Comparison of ENCODE assay signal across 8 cellular contexts in the genomic region with DNA sequence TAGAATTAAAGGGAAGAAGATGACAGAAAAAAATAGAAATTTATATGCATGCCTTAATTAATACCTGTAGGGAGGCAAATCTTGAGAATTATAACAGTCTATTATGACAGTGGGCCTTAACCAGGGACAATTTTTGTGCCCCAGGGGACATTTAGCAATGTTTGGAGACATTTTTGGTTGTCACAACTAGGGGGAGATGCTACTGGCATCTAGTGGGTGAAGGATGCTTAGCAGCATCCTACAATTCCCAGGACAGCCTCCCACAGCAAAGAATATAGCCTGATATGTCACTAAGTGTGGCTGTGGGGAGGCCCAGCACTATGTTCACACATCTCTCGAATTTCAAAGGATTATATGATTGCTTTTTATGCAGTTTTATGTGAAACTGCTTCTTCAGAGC. TPM values are rescaled to one million over a fixed set of nuclear protein-coding genes. Genes with fewer than 3 reads are reported as not detected.
DNase-seq lines count a peak whose midpoint lies in the region; ATAC-seq and TF ChIP-seq lines count a peak whose summit lies in the region.

No MANE protein-coding gene starts in this region.

- H2AK9ac ChIP-seq in IMR-90 (replicated peaks; ENCODE audit: low read depth, low read length, poor library complexity), result no peak overlapping the region

- POLR2A ChIA-PET in IMR-90 (lab: Charles Lee; ENCODE audit: unreplicated experiment), result no interaction called here
- POLR2A ChIA-PET in activated CD8-positive, alpha-beta T cell treated with anti-CD3 and anti-CD28 coated beads for 36 hours (lab: Charles Lee), result interaction anchor here (0.6 kb wide), 1 partner anchor 57 kb away, joined by 4 read pairs; no protein-coding TSS in a partner anchor

- no peak overlapping the region for H3K56ac ChIP-seq in IMR-90 (ENCODE audit: extremely low read depth, insufficient read depth, low read length)

- H3K14ac ChIP-seq in IMR-90 (replicated peaks; ENCODE audit: low read depth, low read length), result no peak overlapping the region

- no peak overlapping the region for H3K4me3 ChIP-seq in IMR-90 (ENCODE audit: insufficient read depth, low read depth, low read length)

- H3K4me1 ChIP-seq in IMR-90 (ENCODE audit: control insufficient read depth, insufficient read depth, low read length), result no peaks in the 10 kb centered on the region

- no peak overlapping the region for H3K9ac ChIP-seq in IMR-90 (ENCODE audit: low read depth, low read length)

- H3K23ac ChIP-seq in IMR-90 (ENCODE audit: low read depth, low read length), result no peak overlapping the region

- no peak overlapping the region for H2BK120ac ChIP-seq in IMR-90 (ENCODE audit: low read depth, low read length)

- peak overlapping the region; percentile 90 for H3K27ac Mint-ChIP-seq in activated CD8-positive, alpha-beta T cell treated with anti-CD3 and anti-CD28 coated beads for 36 hours

- no peaks in the 10 kb centered on the region for H3K36me3 ChIP-seq in IMR-90 (ENCODE audit: control insufficient read depth, insufficient read depth, low read length)

- H2AFZ ChIP-seq in IMR-90 (replicated peaks; ENCODE audit: low read length, poor library complexity), result no peak overlapping the region

- no peak overlapping the region for H3K27ac ChIP-seq in IMR-90 (ENCODE audit: insufficient read depth, low read length)

- H3K9me3 ChIP-seq in IMR-90 (ENCODE audit: control insufficient read depth, insufficient read depth, low read length), result no peaks in the 10 kb centered on the region

- ATAC-seq in IMR-90 (ENCODE audit: low read depth), result peak; percentile 54
- ATAC-seq in activated CD8-positive, alpha-beta T cell treated with anti-CD3 and anti-CD28 coated beads for 36 hours, result peak; percentile 31
- no peak for ATAC-seq in HG02588 (IDR thresholded peaks at IDR 0.05; ENCODE audit: unreplicated experiment)

- no peaks in the 10 kb centered on the region for H3K27me3 Mint-ChIP-seq in activated CD8-positive, alpha-beta T cell treated with anti-CD3 and anti-CD28 coated beads for 36 hours

- H3K4me3 Mint-ChIP-seq in activated CD8-positive, alpha-beta T cell treated with anti-CD3 and anti-CD28 coated beads for 36 hours, result peak overlapping the region; percentile 50

- no peak overlapping the region for H2BK15ac ChIP-seq in IMR-90 (ENCODE audit: low read depth, low read length)

- in situ Hi-C loops in IMR-90 (cut with MboI; ENCODE audit: low sequenced_read_pairs), result no loop called here

- H4K20me1 ChIP-seq in IMR-90 (ENCODE audit: insufficient read depth, low read length), result no peaks in the 10 kb centered on the region

- no peak overlapping the region for H3K18ac ChIP-seq in IMR-90 (ENCODE audit: low read depth, low read length)

- peak; percentile 43 for TF ChIP-seq CTCF in IMR-90 (conservative IDR thresholded peaks at IDR 0.05; ENCODE audit: low read depth, low read length)
- TF ChIP-seq CTCF in activated CD8-positive, alpha-beta T cell treated with anti-CD3 and anti-CD28 coated beads for 36 hours (IDR thresholded peaks at IDR 0.05), result peak; percentile 62

- H3K9me1 ChIP-seq in IMR-90 (ENCODE audit: insufficient read depth, low read length), result no peaks in the 10 kb centered on the region

- CTCF ChIA-PET in IMR-90 (lab: Yijun Ruan, JAX), result no interaction called here
- CTCF ChIA-PET in activated CD8-positive, alpha-beta T cell treated with anti-CD3 and anti-CD28 coated beads for 36 hours (lab: Charles Lee), result no interaction called here

- BruUV-seq in IMR-90 (replicated peaks; lab: Mats Ljungman, UMichigan), result no TSS peak

- dilution Hi-C loops in IMR-90 (cut with HindIII; ENCODE audit: low sequenced_read_pairs, unreplicated experiment), result no loop called here

- H3K4ac ChIP-seq in IMR-90 (ENCODE audit: low read depth, low read length), result no peak overlapping the region

- no peaks in the 10 kb centered on the region; the same call in 1 of the 2 replicates for H3K27me3 ChIP-seq in IMR-90 (ENCODE audit: control insufficient read depth, insufficient read depth, low read length)

- H4K5ac ChIP-seq in IMR-90 (ENCODE audit: low read depth, low read length), result no peak overlapping the region

- no peak overlapping the region for H2AK5ac ChIP-seq in IMR-90 (ENCODE audit: low read depth, low read length)

- no peak overlapping the region for H2BK5ac ChIP-seq in IMR-90 (ENCODE audit: low read depth, low read length, poor library complexity, severe bottlenecking)

- H2BK20ac ChIP-seq in IMR-90 (ENCODE audit: low read depth, low read length), result no peak overlapping the region

- intact Hi-C loops in IMR-90 (cut with micrococcal nuclease), result loop anchor here (10.0 kb wide), 2 partner anchors 180 to 460 kb away; no protein-coding TSS in a partner anchor
- intact Hi-C loops in activated CD8-positive, alpha-beta T cell treated with anti-CD3 and anti-CD28 coated beads for 36 hours (cut with micrococcal nuclease), result loop anchor here (10.0 kb wide), 1 partner anchor 170 kb away; no protein-coding TSS in a partner anchor

- DNase-seq in DMS 273 (lab: John Stamatoyannopoulos, UW; ENCODE audit: unreplicated experiment) (peak; percentile 46), DMS 273 treated with DMSO at 0.1 percent for 48 hours (lab: John Stamatoyannopoulos, UW) (no peak), IMR-90 (peak; percentile 20), left kidney (ENCODE audit: low read depth, low spot score) (peak; percentile 8), NCI-H446 (lab: John Stamatoyannopoulos, UW) (no peak)
- peak; percentile 12 for DNase-seq in activated CD8-positive, alpha-beta T cell treated with anti-CD3 and anti-CD28 coated beads for 36 hours
- DNase-seq in stimulated activated CD8-positive, alpha-beta memory T cell treated with anti-CD3 and anti-CD28 coated beads, Interleukin-4, amount 100 ng/mL, for 48 hours, result no peak

- H3K4me2 ChIP-seq in IMR-90 (ENCODE audit: low read depth, low read length), result no peak overlapping the region

- no peaks in the 10 kb centered on the region for H3K79me1 ChIP-seq in IMR-90 (ENCODE audit: low read depth in 1 of 2, low read length in 2 of 2)

- no CpG with 5 or more reads among the region's 1 CpG for WGBS in IMR-90 (ENCODE audit: extremely low coverage in 2 of 2, insufficient read length in 1 of 2), 2 experiments

- H4K8ac ChIP-seq in IMR-90 (ENCODE audit: low read depth in 2 of 2, low read length in 2 of 2), result no peak overlapping the region

- H4K91ac ChIP-seq in IMR-90 (ENCODE audit: insufficient read depth, low read depth, low read length), result no peak overlapping the region

- peaks cover 5% of the 10 kb centered on the region for H3K36me3 Mint-ChIP-seq in activated CD8-positive, alpha-beta T cell treated with anti-CD3 and anti-CD28 coated beads for 36 hours (ENCODE audit: low read depth)

- H3K4me1 Mint-ChIP-seq in activated CD8-positive, alpha-beta T cell treated with anti-CD3 and anti-CD28 coated beads for 36 hours (ENCODE audit: low read depth), result peaks cover 36% of the 10 kb centered on the region

- H3K9me3 Mint-ChIP-seq in activated CD8-positive, alpha-beta T cell treated with anti-CD3 and anti-CD28 coated beads for 36 hours, result no peaks in the 10 kb centered on the region

- TF ChIP-seq RAD21 in IMR-90 (IDR thresholded peaks at IDR 0.05; ENCODE audit: low read length), result peak; percentile 56

- no peak for TF ChIP-seq POLR2A in IMR-90 (IDR thresholded peaks at IDR 0.05; ENCODE audit: low read depth, low read length)

TF ChIP-seq in IMR-90, 13 proteins besides CTCF, POLR2A, EP300 and RAD21:
- peak; percentile 32; the same call in 1 of the 2 replicates for TF ChIP-seq SMC3 (IDR thresholded peaks at IDR 0.05; ENCODE audit: low read depth, low read length)
- TF ChIP-seq, protein P1, sequence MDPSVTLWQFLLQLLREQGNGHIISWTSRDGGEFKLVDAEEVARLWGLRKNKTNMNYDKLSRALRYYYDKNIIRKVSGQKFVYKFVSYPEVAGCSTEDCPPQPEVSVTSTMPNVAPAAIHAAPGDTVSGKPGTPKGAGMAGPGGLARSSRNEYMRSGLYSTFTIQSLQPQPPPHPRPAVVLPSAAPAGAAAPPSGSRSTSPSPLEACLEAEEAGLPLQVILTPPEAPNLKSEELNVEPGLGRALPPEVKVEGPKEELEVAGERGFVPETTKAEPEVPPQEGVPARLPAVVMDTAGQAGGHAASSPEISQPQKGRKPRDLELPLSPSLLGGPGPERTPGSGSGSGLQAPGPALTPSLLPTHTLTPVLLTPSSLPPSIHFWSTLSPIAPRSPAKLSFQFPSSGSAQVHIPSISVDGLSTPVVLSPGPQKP (IDR thresholded peaks at IDR 0.05; ENCODE audit: borderline replicate concordance, low read depth, low read length), result no peak

RNA-seq across cellular contexts. Expression of a gene that starts 10.5 kb away (rescaled TPM):
- not detected in 2 replicates for total RNA-seq in IMR-90 (2012; rRNA removed)
- polyA plus RNA-seq in IMR-90 (2012; rRNA removed), result not detected in 2 replicates
- not detected in 2 replicates for polyA plus RNA-seq in IMR-90 (2012; cell fraction: cytosol; rRNA removed)
- not detected in 2 replicates for polyA plus RNA-seq in IMR-90 (2012; cell fraction: nucleus; rRNA removed; ENCODE audit: low replicate concordance)
- total RNA-seq in activated CD8-positive, alpha-beta T cell treated with anti-CD3 and anti-CD28 coated beads for 36 hours, result under 1 TPM; 0.11 to 0.38 TPM

RNA-seq across cellular contexts. Expression of a gene that starts 45.8 kb away (rescaled TPM):
- total RNA-seq in IMR-90 (2012; rRNA removed), result not detected in 2 replicates
- not detected in 2 replicates for polyA plus RNA-seq in IMR-90 (2012; rRNA removed)
- polyA plus RNA-seq in IMR-90 (2012; cell fraction: cytosol; rRNA removed), result not detected in 2 replicates
- 0.05 TPM in 1 of 2 replicates, not detected in the other for polyA plus RNA-seq in IMR-90 (2012; cell fraction: nucleus; rRNA removed; ENCODE audit: low replicate concordance)
- under 1 TPM; 0.52 to 0.65 TPM for total RNA-seq in activated CD8-positive, alpha-beta T cell treated with anti-CD3 and anti-CD28 coated beads for 36 hours

Comparison
In these comparisons a context has a peak if more than half of its experiments do, and no peak if none do; other contexts are left out.
1. DNase-seq: peak in DMS 273 (single experiment), IMR-90 (single experiment), activated CD8-positive, alpha-beta T cell treated with anti-CD3 and anti-CD28 coated beads for 36 hours (single experiment) and left kidney (single experiment); none in DMS 273 treated with DMSO at 0.1 percent for 48 hours (single experiment), NCI-H446 (0 of 2) and stimulated activated CD8-positive, alpha-beta memory T cell treated with anti-CD3 and anti-CD28 coated beads, Interleukin-4, amount 100 ng/mL, for 48 hours (single experiment).